9 cellular contexts compared by ENCODE assay signal in genomic region chr9:128005938-128006337, GRCh38. TPM values are rescaled to one million over a fixed set of nuclear protein-coding genes. Genes with fewer than 3 reads are reported as not detected.
A peak's percentile ranks its signal among the peaks of the same experiment; 100 is the strongest.
DNase-seq lines count a peak whose midpoint lies in the region; ATAC-seq and TF ChIP-seq lines count a peak whose summit lies in the region.
"Had no signal": no experiment of that assay in that cellular context is flagged by ENCODE, and none has a peak within 500 bp of the region (broad histone marks: within the 10 kb centered on the region; RNA-seq: fewer than 3 reads in every experiment).

No MANE protein-coding gene starts in this region.

- in situ Hi-C loops in IMR-90 (cut with MboI; ENCODE audit: low sequenced_read_pairs) = no loop called here

- H3K9me3 Mint-ChIP-seq in activated naive CD8-positive, alpha-beta T cell treated with anti-CD3 and anti-CD28 coated beads, Interleukin-2, amount 50 U/mL, for 24 hours = peaks cover 4% of the 10 kb centered on the region

- no peak overlapping the region for H2BK15ac ChIP-seq in IMR-90 (ENCODE audit: low read depth, low read length)

- peaks cover 43% of the 10 kb centered on the region for H3K4me1 Mint-ChIP-seq in activated naive CD8-positive, alpha-beta T cell treated with anti-CD3 and anti-CD28 coated beads, Interleukin-2, amount 50 U/mL, for 24 hours

- intact Hi-C loops in IMR-90 (cut with micrococcal nuclease) = no loop called here

- ATAC-seq in IMR-90 (ENCODE audit: low read depth) (no peak), GM21786 (IDR thresholded peaks at IDR 0.05; ENCODE audit: unreplicated experiment) (no peak), HG02678 (IDR thresholded peaks at IDR 0.05; ENCODE audit: unreplicated experiment) (no peak), GM21528 (IDR thresholded peaks at IDR 0.05; ENCODE audit: low FRiP score, unreplicated experiment) (no peak)
- ATAC-seq in activated naive CD8-positive, alpha-beta T cell treated with anti-CD3 and anti-CD28 coated beads, Interleukin-2, amount 50 U/mL, for 24 hours = no peak

- no peak overlapping the region for H4K8ac ChIP-seq in IMR-90 (ENCODE audit: low read depth in 2 of 2, low read length in 2 of 2)

- no peaks in the 10 kb centered on the region for H3K36me3 ChIP-seq in BLaER1
- no peaks in the 10 kb centered on the region for H3K36me3 ChIP-seq in IMR-90 (ENCODE audit: control insufficient read depth, insufficient read depth, low read length)

- peak overlapping the region; percentile 50 for H2AFZ ChIP-seq in IMR-90 (replicated peaks; ENCODE audit: low read length, poor library complexity)

- CTCF ChIA-PET in IMR-90 (lab: Yijun Ruan, JAX) = no interaction called here

- no peak overlapping the region for H2AK5ac ChIP-seq in IMR-90 (ENCODE audit: low read depth, low read length)

- peak overlapping the region; percentile 75 for H3K4me2 ChIP-seq in BLaER1
- H3K4me2 ChIP-seq in IMR-90 (ENCODE audit: low read depth, low read length) = no peak overlapping the region

- no peak overlapping the region for H3K4ac ChIP-seq in IMR-90 (ENCODE audit: low read depth, low read length)

- H3K23ac ChIP-seq in IMR-90 (ENCODE audit: low read depth, low read length) = no peak overlapping the region

- H4K5ac ChIP-seq in IMR-90 (ENCODE audit: low read depth, low read length) = no peak overlapping the region

- H3K4me1 ChIP-seq in BLaER1 (peaks cover 49% of the 10 kb centered on the region), IMR-90 (ENCODE audit: control insufficient read depth, insufficient read depth, low read length) (peaks cover 9% of the 10 kb centered on the region)

- H3K4me3 ChIP-seq in BLaER1 (no peak overlapping the region), IMR-90 (ENCODE audit: insufficient read depth, low read depth, low read length) (no peak overlapping the region)

- WGBS in IMR-90 (ENCODE audit: extremely low coverage in 2 of 2, insufficient read length in 1 of 2), 2 experiments = 20% methylated on average over 1 of the region's 11 CpGs; no CpG with 5 or more reads in 1 of the 2 experiments

- no TSS peak for BruUV-seq in IMR-90 (replicated peaks; lab: Mats Ljungman, UMichigan)

- H3K9ac ChIP-seq in BLaER1 (no peak overlapping the region), IMR-90 (ENCODE audit: low read depth, low read length) (no peak overlapping the region)

- POLR2A ChIA-PET in IMR-90 (lab: Charles Lee; ENCODE audit: unreplicated experiment) = no interaction called here

- H2BK5ac ChIP-seq in IMR-90 (ENCODE audit: low read depth, low read length, poor library complexity, severe bottlenecking) = no peak overlapping the region

- H3K18ac ChIP-seq in IMR-90 (ENCODE audit: low read depth, low read length) = no peak overlapping the region

- H2BK120ac ChIP-seq in IMR-90 (ENCODE audit: low read depth, low read length) = no peak overlapping the region

- H3K4me3 Mint-ChIP-seq in activated naive CD8-positive, alpha-beta T cell treated with anti-CD3 and anti-CD28 coated beads, Interleukin-2, amount 50 U/mL, for 24 hours = no peak overlapping the region

- no peak overlapping the region for H3K14ac ChIP-seq in IMR-90 (replicated peaks; ENCODE audit: low read depth, low read length)

- peak overlapping the region; percentile 75 for H3K27ac Mint-ChIP-seq in activated naive CD8-positive, alpha-beta T cell treated with anti-CD3 and anti-CD28 coated beads, Interleukin-2, amount 50 U/mL, for 24 hours

- H3K36me3 Mint-ChIP-seq in activated naive CD8-positive, alpha-beta T cell treated with anti-CD3 and anti-CD28 coated beads, Interleukin-2, amount 50 U/mL, for 24 hours (ENCODE audit: low read depth) = peaks cover 5% of the 10 kb centered on the region

- no peak overlapping the region for H4K91ac ChIP-seq in IMR-90 (ENCODE audit: insufficient read depth, low read depth, low read length)

- H3K56ac ChIP-seq in IMR-90 (ENCODE audit: extremely low read depth, insufficient read depth, low read length) = no peak overlapping the region

- no peak for TF ChIP-seq POLR2A in IMR-90 (IDR thresholded peaks at IDR 0.05; ENCODE audit: low read depth, low read length)

- peaks cover 7% of the 10 kb centered on the region for H3K9me1 ChIP-seq in IMR-90 (ENCODE audit: insufficient read depth, low read length)

- H3K27me3 Mint-ChIP-seq in activated naive CD8-positive, alpha-beta T cell treated with anti-CD3 and anti-CD28 coated beads, Interleukin-2, amount 50 U/mL, for 24 hours = no peaks in the 10 kb centered on the region

- H3K27me3 ChIP-seq in BLaER1 = 0 out of 2 replicates have a peak, but pooled peaks cover under 1% of the 10 kb centered on the region
- no peaks in the 10 kb centered on the region for H3K27me3 ChIP-seq in IMR-90 (ENCODE audit: control insufficient read depth, insufficient read depth, low read length)

- DNase-seq in IMR-90 (no peak), mucosa of gallbladder (ENCODE audit: low spot score) (peak; percentile 28), OCI-M2 (lab: John Stamatoyannopoulos, UW; ENCODE audit: unreplicated experiment) (no peak)
- no peak for DNase-seq in activated naive CD8-positive, alpha-beta T cell treated with anti-CD3 and anti-CD28 coated beads, Interleukin-2, amount 50 U/mL, for 24 hours
- DNase-seq: activated CD4-positive, CD25-positive, alpha-beta regulatory T cell had no signal

- no peak overlapping the region for H3K27ac ChIP-seq in BLaER1
- H3K27ac ChIP-seq in IMR-90 (ENCODE audit: insufficient read depth, low read length) = no peak overlapping the region

- H4K20me1 ChIP-seq in BLaER1 (no peaks in the 10 kb centered on the region), IMR-90 (ENCODE audit: insufficient read depth, low read length) (no peaks in the 10 kb centered on the region)

- H3K9me3 ChIP-seq in BLaER1 (peaks cover 3% of the 10 kb centered on the region; the same call in 1 of the 2 replicates), IMR-90 (ENCODE audit: control insufficient read depth, insufficient read depth, low read length) (peaks cover 5% of the 10 kb centered on the region; the same call in 1 of the 2 replicates)

- dilution Hi-C loops in IMR-90 (cut with HindIII; ENCODE audit: low sequenced_read_pairs, unreplicated experiment) = no loop called here

- H3K79me1 ChIP-seq in IMR-90 (ENCODE audit: low read depth in 1 of 2, low read length in 2 of 2) = no peaks in the 10 kb centered on the region

- peak overlapping the region; percentile 12 for H2AK9ac ChIP-seq in IMR-90 (replicated peaks; ENCODE audit: low read depth, low read length, poor library complexity)

- no peak overlapping the region for H2BK20ac ChIP-seq in IMR-90 (ENCODE audit: low read depth, low read length)

- no peak for TF ChIP-seq RAD21 in IMR-90 (IDR thresholded peaks at IDR 0.05; ENCODE audit: low read length)

- no peak for TF ChIP-seq CTCF in IMR-90 (conservative IDR thresholded peaks at IDR 0.05; ENCODE audit: low read depth, low read length)

TF ChIP-seq in IMR-90, 13 proteins besides CTCF, POLR2A, EP300 and RAD21:
- TF ChIP-seq RCOR1 (IDR thresholded peaks at IDR 0.05; ENCODE audit: insufficient replicate concordance, low read length) (no peak), RFX5 (IDR thresholded peaks at IDR 0.05; ENCODE audit: low read depth, low read length) (no peak), CEBPB (IDR thresholded peaks at IDR 0.05; ENCODE audit: low read depth, low read length) (no peak), NFE2L2 (IDR thresholded peaks at IDR 0.05; ENCODE audit: low read depth, low read length) (no peak), CHD1 (IDR thresholded peaks at IDR 0.05; ENCODE audit: low read depth, low read length) (no peak), SMC3 (IDR thresholded peaks at IDR 0.05; ENCODE audit: low read depth, low read length) (no peak), FOS (IDR thresholded peaks at IDR 0.05; ENCODE audit: low read depth, low read length) (no peak), MXI1 (IDR thresholded peaks at IDR 0.05; ENCODE audit: borderline replicate concordance, low read depth, low read length) (no peak), MAFK (IDR thresholded peaks at IDR 0.05; ENCODE audit: low read depth, low read length) (no peak), BHLHE40 (IDR thresholded peaks at IDR 0.05; ENCODE audit: low read depth, low read length) (no peak), USF2 (IDR thresholded peaks at IDR 0.05; ENCODE audit: low read depth, low read length) (no peak), MAZ (IDR thresholded peaks at IDR 0.05; ENCODE audit: borderline replicate concordance, low read depth, low read length) (no peak), ELK1 (IDR thresholded peaks at IDR 0.05; ENCODE audit: borderline replicate concordance, low read depth, low read length) (no peak)

RNA-seq across cellular contexts. Expression of gene EEIG1, which starts 25.1 kb away (rescaled TPM):
- total RNA-seq in IMR-90 (2012; rRNA removed) = 1.1 TPM in 2 replicates
- 17.5 and 23.2 TPM in 2 replicates for polyA plus RNA-seq in IMR-90 (2012; rRNA removed)
- 10.6 and 14.3 TPM in 2 replicates for polyA plus RNA-seq in IMR-90 (2012; cell fraction: cytosol; rRNA removed)
- 21.3 and 38.9 TPM in 2 replicates for polyA plus RNA-seq in IMR-90 (2012; cell fraction: nucleus; rRNA removed; ENCODE audit: low replicate concordance)
- total RNA-seq in mucosa of gallbladder = 220 TPM

Comparison
In these comparisons a context has a peak if more than half of its experiments do, and no peak if none do; other contexts are left out.
1. RNA of gene EEIG1, which starts 25.1 kb away (total RNA-seq): 220 TPM in mucosa of gallbladder (single experiment); 1.1 TPM in IMR-90; every median in the first group is over 100 times any median in the second.